Comparison of ENCODE assay signal across 16 cellular contexts in genomic region chr1:29393451-29393826, GRCh38.
DNase-seq lines count a peak whose midpoint lies in the region; ATAC-seq and TF ChIP-seq lines count a peak whose summit lies in the region.
"Had no signal": no experiment of that assay in that cellular context is flagged by ENCODE, and none has a peak within 500 bp of the region (broad histone marks: within the 10 kb centered on the region; RNA-seq: fewer than 3 reads in every experiment).

No MANE protein-coding gene starts in this region.

- H3K27ac Mint-ChIP-seq in endodermal cell = no peak overlapping the region
- no peak overlapping the region for H3K27ac Mint-ChIP-seq in activated naive CD8-positive, alpha-beta T cell treated with anti-CD3 and anti-CD28 coated beads, Interleukin-2, amount 50 U/mL, for 24 hours
- H3K27ac Mint-ChIP-seq: CD8-positive, alpha-beta memory T cell; H9 had no signal

- no peaks in the 10 kb centered on the region for H3K4me1 Mint-ChIP-seq in endodermal cell
- H3K4me1 Mint-ChIP-seq in activated naive CD8-positive, alpha-beta T cell treated with anti-CD3 and anti-CD28 coated beads, Interleukin-2, amount 50 U/mL, for 24 hours = no peaks in the 10 kb centered on the region
- H3K4me1 Mint-ChIP-seq: CD8-positive, alpha-beta memory T cell had no signal

- H3K9me3 ChIP-seq in HEK293 (ENCODE audit: control insufficient read depth, insufficient read depth, low read depth, low read length) = no peaks in the 10 kb centered on the region
- H3K9me3 ChIP-seq in endodermal cell (ENCODE audit: control insufficient read depth, low read length) = no peaks in the 10 kb centered on the region
- H3K9me3 ChIP-seq: BLaER1 had no signal

- H3K36me3 ChIP-seq in HEK293 (ENCODE audit: control insufficient read depth in 2 of 2, insufficient read depth in 1 of 2, low read length in 2 of 2) (no peaks in the 10 kb centered on the region), endodermal cell (ENCODE audit: control insufficient read depth, insufficient read depth, low read length) (no peaks in the 10 kb centered on the region)
- H3K36me3 ChIP-seq: BLaER1 had no signal

- H3K36me3 Mint-ChIP-seq in endodermal cell (ENCODE audit: low read depth) = no peaks in the 10 kb centered on the region
- no peaks in the 10 kb centered on the region for H3K36me3 Mint-ChIP-seq in activated naive CD8-positive, alpha-beta T cell treated with anti-CD3 and anti-CD28 coated beads, Interleukin-2, amount 50 U/mL, for 24 hours (ENCODE audit: low read depth)
- H3K36me3 Mint-ChIP-seq: CD8-positive, alpha-beta memory T cell had no signal

- H3K27me3 ChIP-seq in endodermal cell (ENCODE audit: control insufficient read depth, insufficient read depth, low read length, poor library complexity, severe bottlenecking) = no peaks in the 10 kb centered on the region
- H3K27me3 ChIP-seq: BLaER1 had no signal

- no peaks in the 10 kb centered on the region for H3K4me1 ChIP-seq in HEK293 (ENCODE audit: control insufficient read depth, insufficient read depth, low read length)
- H3K4me1 ChIP-seq in endodermal cell (ENCODE audit: control insufficient read depth, insufficient read depth, low read length) = no peaks in the 10 kb centered on the region
- H3K4me1 ChIP-seq: BLaER1 had no signal

- H3K4me3 Mint-ChIP-seq in endodermal cell = no peak overlapping the region
- no peak overlapping the region for H3K4me3 Mint-ChIP-seq in activated naive CD8-positive, alpha-beta T cell treated with anti-CD3 and anti-CD28 coated beads, Interleukin-2, amount 50 U/mL, for 24 hours
- H3K4me3 Mint-ChIP-seq: CD8-positive, alpha-beta memory T cell; H9 had no signal

- TF ChIP-seq CTCF in HEK293 (tag by site-specific recombination; IDR thresholded peaks at IDR 0.05) (no peak), endodermal cell (conservative IDR thresholded peaks at IDR 0.05) (no peak)

- no peak overlapping the region for H3K27ac ChIP-seq in HEK293 (ENCODE audit: extremely low read depth, low read depth, low read length)
- H3K27ac ChIP-seq in endodermal cell (ENCODE audit: low read depth, low read length) = no peak overlapping the region
- H3K27ac ChIP-seq: 22Rv1, BLaER1 had no signal

- CTCF ChIA-PET in HEK293 (lab: Yijun Ruan, JAX) = interaction anchor here (0.6 kb wide), 1 partner anchor 526 kb away, joined by 3 read pairs; no protein-coding TSS in a partner anchor

- POLR2A ChIA-PET in HEK293 (lab: Yijun Ruan, JAX) = interaction anchor here (0.7 kb wide), 1 partner anchor 136 kb away, joined by 5 read pairs; no protein-coding TSS in a partner anchor

- DNase-seq in activated CD8-positive, alpha-beta memory T cell treated with anti-CD3 and anti-CD28 coated beads for 24 hours = peak; percentile 40
- no peak for DNase-seq in activated CD8-positive, alpha-beta memory T cell treated with anti-CD3 and anti-CD28 coated beads, Interleukin-2, amount 50 U/mL, for 48 hours
- DNase-seq in endodermal cell (peak; percentile 26), posterior vena cava (ENCODE audit: low spot score) (peak; percentile 53), superior temporal gyrus (ENCODE audit: extremely low spot score) (no peak), putamen (ENCODE audit: low spot score) (no peak)
- no peak for DNase-seq in activated naive CD8-positive, alpha-beta T cell treated with anti-CD3 and anti-CD28 coated beads, Interleukin-2, amount 50 U/mL, for 24 hours
- DNase-seq: AML-193; CD8-positive, alpha-beta memory T cell; DMS53; GF-D8; GOT3; H9 had no signal

- intact Hi-C loops in posterior vena cava (cut with DNase I) = loop anchor here in 1 of 2 donors (5.0 kb wide), 1 partner anchor 1014 kb away; no protein-coding TSS in a partner anchor

- no peak for ATAC-seq in activated naive CD8-positive, alpha-beta T cell treated with anti-CD3 and anti-CD28 coated beads, Interleukin-2, amount 50 U/mL, for 24 hours

- H3K9ac ChIP-seq in endodermal cell (ENCODE audit: extremely low read depth, low read length, poor library complexity, severe bottlenecking) = no peak overlapping the region
- H3K9ac ChIP-seq: BLaER1 had no signal

- 72 to 83% methylated on average over 2 of the region's 2 CpGs for WGBS in endodermal cell (ENCODE audit: insufficient coverage in 1 of 2, insufficient read length in 1 of 2), 2 experiments

- no peak overlapping the region for H3K4me3 ChIP-seq in HEK293 (ENCODE audit: low read depth, low read length)
- no peak overlapping the region for H3K4me3 ChIP-seq in endodermal cell (ENCODE audit: low read length)
- H3K4me3 ChIP-seq: BLaER1 had no signal

- peaks cover under 1% of the 10 kb centered on the region for H3K9me3 Mint-ChIP-seq in endodermal cell
- no peaks in the 10 kb centered on the region for H3K9me3 Mint-ChIP-seq in activated naive CD8-positive, alpha-beta T cell treated with anti-CD3 and anti-CD28 coated beads, Interleukin-2, amount 50 U/mL, for 24 hours
- H3K9me3 Mint-ChIP-seq: CD8-positive, alpha-beta memory T cell; H9 had no signal

- H3K27me3 Mint-ChIP-seq in endodermal cell (ENCODE audit: insufficient read depth) = no peaks in the 10 kb centered on the region
- H3K27me3 Mint-ChIP-seq in activated naive CD8-positive, alpha-beta T cell treated with anti-CD3 and anti-CD28 coated beads, Interleukin-2, amount 50 U/mL, for 24 hours = peaks cover 16% of the 10 kb centered on the region

TF ChIP-seq in HEK293, 187 proteins besides CTCF, POLR2A, EP300 and RAD21:
- TF ChIP-seq, protein P1, sequence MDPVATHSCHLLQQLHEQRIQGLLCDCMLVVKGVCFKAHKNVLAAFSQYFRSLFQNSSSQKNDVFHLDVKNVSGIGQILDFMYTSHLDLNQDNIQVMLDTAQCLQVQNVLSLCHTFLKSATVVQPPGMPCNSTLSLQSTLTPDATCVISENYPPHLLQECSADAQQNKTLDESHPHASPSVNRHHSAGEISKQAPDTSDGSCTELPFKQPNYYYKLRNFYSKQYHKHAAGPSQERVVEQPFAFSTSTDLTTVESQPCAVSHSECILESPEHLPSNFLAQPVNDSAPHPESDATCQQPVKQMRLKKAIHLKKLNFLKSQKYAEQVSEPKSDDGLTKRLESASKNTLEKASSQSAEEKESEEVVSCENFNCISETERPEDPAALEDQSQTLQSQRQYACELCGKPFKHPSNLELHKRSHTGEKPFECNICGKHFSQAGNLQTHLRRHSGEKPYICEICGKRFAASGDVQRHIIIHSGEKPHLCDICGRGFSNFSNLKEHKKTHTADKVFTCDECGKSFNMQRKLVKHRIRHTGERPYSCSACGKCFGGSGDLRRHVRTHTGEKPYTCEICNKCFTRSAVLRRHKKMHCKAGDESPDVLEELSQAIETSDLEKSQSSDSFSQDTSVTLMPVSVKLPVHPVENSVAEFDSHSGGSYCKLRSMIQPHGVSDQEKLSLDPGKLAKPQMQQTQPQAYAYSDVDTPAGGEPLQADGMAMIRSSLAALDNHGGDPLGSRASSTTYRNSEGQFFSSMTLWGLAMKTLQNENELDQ (tag by site-specific recombination; IDR thresholded peaks at IDR 0.05; ENCODE audit: low read depth) = no peak
- TF ChIP-seq ZNF707 (tag by site-specific recombination; IDR thresholded peaks at IDR 0.05) (no peak), SCRT2 (tag by site-specific recombination; IDR thresholded peaks at IDR 0.05) (peak; percentile 66), ZNF837 (tag by site-specific recombination; IDR thresholded peaks at IDR 0.05) (no peak)

Comparison
In these comparisons a context has a peak if more than half of its experiments do, and no peak if none do; other contexts are left out.
1. DNase-seq: peak in activated CD8-positive, alpha-beta memory T cell treated with anti-CD3 and anti-CD28 coated beads for 24 hours (single experiment), endodermal cell (single experiment) and posterior vena cava (single experiment); none in activated CD8-positive, alpha-beta memory T cell treated with anti-CD3 and anti-CD28 coated beads, Interleukin-2, amount 50 U/mL, for 48 hours (single experiment), superior temporal gyrus (single experiment), activated naive CD8-positive, alpha-beta T cell treated with anti-CD3 and anti-CD28 coated beads, Interleukin-2, amount 50 U/mL, for 24 hours (single experiment) and putamen (single experiment).